19 cellular contexts compared by ENCODE assay signal in genomic region chr16:13999071-13999894, GRCh38.
DNase-seq lines count a peak whose midpoint lies in the region; FAIRE-seq and TF ChIP-seq lines count a peak whose summit lies in the region.
"Had no signal": no experiment of that assay in that cellular context is flagged by ENCODE, and none has a peak within 500 bp of the region (broad histone marks: within the 10 kb centered on the region; RNA-seq: fewer than 3 reads in every experiment).

No MANE protein-coding gene starts in this region.

- H3K18ac ChIP-seq in neuronal stem cell (ENCODE audit: low read length), result no peak overlapping the region

- H3K4ac ChIP-seq in neuronal stem cell (ENCODE audit: low read length), result no peak overlapping the region

- no peak overlapping the region for H4K91ac ChIP-seq in neuronal stem cell (ENCODE audit: low read depth, low read length, poor library complexity)

- intact Hi-C loops in dorsolateral prefrontal cortex (cut with DNase I), result no loop called here

- TF ChIP-seq CTCF in OCI-LY3 (IDR thresholded peaks at IDR 0.05; ENCODE audit: low read depth, low read length) (no peak), dorsolateral prefrontal cortex (IDR thresholded peaks at IDR 0.05 in 54 of 56, conservative IDR thresholded peaks at IDR 0.05 in 2 of 56; ENCODE audit: low read depth in 1 of 56, partially characterized antibody in 56 of 56) (no peak)

- no peaks in the 10 kb centered on the region for H3K9me3 ChIP-seq in OCI-LY3 (ENCODE audit: insufficient read depth, low read length)
- H3K9me3 ChIP-seq in neuronal stem cell (replicated peaks in 1 of 2; ENCODE audit: control insufficient read depth in 2 of 2, insufficient read depth in 1 of 2, low read depth in 1 of 2, low read length in 2 of 2), result peaks cover 0 to 6% of the 10 kb centered on the region in 2 donors

- peak; percentile 11 for FAIRE-seq in GM19239 (lab: Jason Lieb, UNC)

- H2BK12ac ChIP-seq in neuronal stem cell (ENCODE audit: low read length), result no peak overlapping the region

- no peak overlapping the region for H2BK15ac ChIP-seq in neuronal stem cell (ENCODE audit: low read length)

- H3K79me1 ChIP-seq in neuronal stem cell (ENCODE audit: low read depth, low read length), result no peaks in the 10 kb centered on the region

- H3K9ac ChIP-seq in OCI-LY3 (ENCODE audit: low read length), result peak overlapping the region; percentile 55
- H3K9ac ChIP-seq in neuronal stem cell (ENCODE audit: low read depth, low read length, poor library complexity), result no peak overlapping the region

- H3K4me2 ChIP-seq in OCI-LY3 (ENCODE audit: low read length), result peak overlapping the region; percentile 88
- H3K4me2 ChIP-seq in neuronal stem cell (ENCODE audit: insufficient read depth, low read length, poor library complexity, severe bottlenecking), result no peak overlapping the region

- no peak for DNase-seq in GM19239 (ENCODE audit: insufficient read length, low spot score)
- DNase-seq in dorsolateral prefrontal cortex, result no peak
- DNase-seq in neuronal stem cell (ENCODE audit: low spot score), result no peak
- no peak for DNase-seq in RKO (ENCODE audit: low spot score)
- no peak for DNase-seq in activated CD8-positive, alpha-beta memory T cell treated with anti-CD3 and anti-CD28 coated beads for 24 hours
- no peak for DNase-seq in stimulated activated CD4-positive, alpha-beta T cell treated with anti-CD3 and anti-CD28 coated beads, Interleukin-15, amount 100 ng/mL, for 24 hours
- no peak for DNase-seq in D341Med (ENCODE audit: low spot score)
- DNase-seq: activated CD4-positive, alpha-beta memory T cell treated with anti-CD3 and anti-CD28 coated beads, Interleukin-2, amount 10 ng/mL, durations not matched to agents 7 days and 5 days; activated naive CD4-positive, alpha-beta T cell treated with anti-CD3 and anti-CD28 coated beads for 36 hours; activated T-cell treated with anti-CD3 and anti-CD28 coated beads, Interleukin-2, amount 50 U/mL, for 1 hour; cerebellar nuclear complex; effector memory CD8-positive, alpha-beta T cell; midbrain; NCI-H146; NCI-H748 treated with DMSO at 0.1 percent for 48 hours; stimulated activated CD4-positive, alpha-beta T cell treated with anti-CD3 and anti-CD28 coated beads, Interleukin-12 subunit alpha, Interleukin-12 subunit beta, amount 100 ng/mL, for 4 hours; stimulated activated CD8-positive, alpha-beta memory T cell treated with anti-CD3 and anti-CD28 coated beads, Interleukin-4, amount 100 ng/mL, for 48 hours had no signal

- H2AK5ac ChIP-seq in neuronal stem cell (ENCODE audit: low read depth, low read length), result no peak overlapping the region

- no peak overlapping the region for H3K23ac ChIP-seq in neuronal stem cell (ENCODE audit: low read depth, low read length, poor library complexity)

- no peak overlapping the region for H2BK5ac ChIP-seq in neuronal stem cell (ENCODE audit: low read length)

- H3K27me3 ChIP-seq in OCI-LY3 (ENCODE audit: low read depth, low read length) (no peaks in the 10 kb centered on the region), dorsolateral prefrontal cortex (peaks cover 0 to 3% (median 0%) of the 10 kb centered on the region in 45 donors), neuronal stem cell (ENCODE audit: control insufficient read depth in 3 of 3, insufficient read depth in 3 of 3, low read depth in 1 of 3, low read length in 3 of 3) (no peaks in the 10 kb centered on the region)

- H3K27ac ChIP-seq in OCI-LY3 (ENCODE audit: low read length), result peak overlapping the region; percentile 63
- H3K27ac ChIP-seq in dorsolateral prefrontal cortex, result peak overlapping the region in 53 of 59 donors; percentile 33 to 87 (median 71)
- no peak overlapping the region for H3K27ac ChIP-seq in neuronal stem cell (replicated peaks; ENCODE audit: low read length)
- H3K27ac ChIP-seq: HL-60 had no signal

- H3K4me1 ChIP-seq in OCI-LY3 (ENCODE audit: low read length) (peaks cover 58% of the 10 kb centered on the region), neuronal stem cell (ENCODE audit: control insufficient read depth in 2 of 2, insufficient read depth in 1 of 2, low read depth in 1 of 2, low read length in 2 of 2) (peaks cover 16 to 19% of the 10 kb centered on the region in 2 donors)

- peak overlapping the region; percentile 90 for H2AFZ ChIP-seq in OCI-LY3 (ENCODE audit: low read depth, low read length)
- H2AFZ ChIP-seq in neuronal stem cell (ENCODE audit: low read length), result peak overlapping the region; percentile 73

- H3K14ac ChIP-seq in neuronal stem cell (ENCODE audit: low read length), result no peak overlapping the region

- no peak overlapping the region for H2BK120ac ChIP-seq in neuronal stem cell (ENCODE audit: low read depth, low read length)

- no peak overlapping the region for H4K8ac ChIP-seq in neuronal stem cell (ENCODE audit: low read depth, low read length)

- H3K79me2 ChIP-seq in OCI-LY3 (ENCODE audit: low read length), result no peaks in the 10 kb centered on the region

- WGBS in neuronal stem cell (ENCODE audit: extremely low coverage in 2 of 2, insufficient read length in 2 of 2, insufficient replicate concordance in 1 of 2), 2 donors, result no CpG with 5 or more reads among the region's 10 CpGs

- H3K36me3 ChIP-seq in OCI-LY3 (replicated peaks; ENCODE audit: low read depth, low read length) (no peaks in the 10 kb centered on the region), neuronal stem cell (replicated peaks in 1 of 2; ENCODE audit: control insufficient read depth in 2 of 2, insufficient read depth in 2 of 2, low read length in 2 of 2) (no peaks in the 10 kb centered on the region)

- H3K4me3 ChIP-seq in OCI-LY3 (ENCODE audit: low read length) (peak overlapping the region; percentile 62), dorsolateral prefrontal cortex (no peak overlapping the region), neuronal stem cell (ENCODE audit: low read length in 2 of 2) (no peak overlapping the region)

- H4K20me1 ChIP-seq in OCI-LY3 (ENCODE audit: insufficient read depth, low read length), result no peaks in the 10 kb centered on the region
